ENCODE assay signal across 9 cellular contexts in the genomic region with DNA sequence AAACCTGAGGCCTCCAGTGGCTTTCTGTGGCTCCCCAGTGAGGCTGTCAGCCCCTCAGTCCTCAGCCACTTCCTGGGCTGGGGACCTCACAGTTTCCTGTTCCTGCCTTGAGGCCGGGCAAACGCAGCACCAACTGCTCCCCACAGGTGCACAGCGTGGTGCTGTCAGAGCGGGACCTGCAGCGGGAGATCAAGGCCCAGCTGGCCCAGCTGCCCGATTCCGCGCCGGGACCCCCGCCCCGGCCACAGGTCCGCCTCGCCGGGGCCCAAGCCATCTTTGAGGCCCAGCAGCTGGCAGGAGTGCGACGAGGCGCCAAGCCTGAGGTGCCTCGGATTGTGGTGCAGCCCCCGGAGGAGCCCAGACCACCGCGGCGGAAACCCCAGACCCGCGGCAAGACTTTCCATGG. TPM values are rescaled to one million over a fixed set of nuclear protein-coding genes. Genes with fewer than 3 reads are reported as not detected.
A peak's percentile ranks its signal among the peaks of the same experiment; 100 is the strongest.
DNase-seq lines count a peak whose midpoint lies in the region; ATAC-seq, FAIRE-seq and TF ChIP-seq lines count a peak whose summit lies in the region.
"Had no signal": no experiment of that assay in that cellular context is flagged by ENCODE, and none has a peak within 500 bp of the region (broad histone marks: within the 10 kb centered on the region; RNA-seq: fewer than 3 reads in every experiment).

No MANE protein-coding gene starts in this region.

- H2AK5ac ChIP-seq in mesendoderm (ENCODE audit: low read length): no peak overlapping the region

- H4K5ac ChIP-seq in mesendoderm (ENCODE audit: low read length): no peak overlapping the region

- H3K27me3 ChIP-seq in CD8-positive, alpha-beta T cell (ENCODE audit: insufficient read depth, low read length): no peaks in the 10 kb centered on the region
- no peaks in the 10 kb centered on the region for H3K27me3 ChIP-seq in mesendoderm (ENCODE audit: insufficient read depth, low read length, poor library complexity)
- H3K27me3 ChIP-seq in right atrium auricular region: no peaks in the 10 kb centered on the region

- no peak overlapping the region for H3K4me2 ChIP-seq in mesendoderm (ENCODE audit: low read length)

- no peaks in the 10 kb centered on the region for H3K9me3 ChIP-seq in CD8-positive, alpha-beta T cell (ENCODE audit: low read length)
- H3K9me3 ChIP-seq in kidney (ENCODE audit: control insufficient read depth in 1 of 2, low read length in 2 of 2): no peaks in the 10 kb centered on the region
- H3K9me3 ChIP-seq in right atrium auricular region: no peaks in the 10 kb centered on the region

- no peak overlapping the region for H3K56ac ChIP-seq in mesendoderm (ENCODE audit: low read length)

- H3K27me3 Mint-ChIP-seq in CD8-positive, alpha-beta T cell (ENCODE audit: low read depth): no peaks in the 10 kb centered on the region

- no peak overlapping the region for H2BK120ac ChIP-seq in mesendoderm (ENCODE audit: low read depth, low read length)

- no peaks in the 10 kb centered on the region for H3K79me2 ChIP-seq in mesendoderm (ENCODE audit: control insufficient read depth, insufficient read depth, low read length)

- H3K4me1 ChIP-seq in CD8-positive, alpha-beta T cell (ENCODE audit: insufficient read depth, low read length): peaks cover 91% of the 10 kb centered on the region
- H3K4me1 ChIP-seq in kidney (ENCODE audit: control insufficient read depth in 1 of 2, insufficient read depth in 1 of 2, low read depth in 1 of 2, low read length in 2 of 2) (no peaks in the 10 kb centered on the region), mesendoderm (ENCODE audit: control insufficient read depth, low read depth, low read length) (no peaks in the 10 kb centered on the region), right atrium auricular region (peaks cover 0 to 30% of the 10 kb centered on the region in 2 donors)

- H3K9me3 Mint-ChIP-seq in CD8-positive, alpha-beta T cell: no peaks in the 10 kb centered on the region

- H3K27ac ChIP-seq in CD8-positive, alpha-beta T cell (ENCODE audit: low read depth, low read length): peak overlapping the region; percentile 71
- H3K27ac ChIP-seq in kidney (ENCODE audit: low read depth in 2 of 2, low read length in 2 of 2) (no peak overlapping the region), mesendoderm (ENCODE audit: low read depth, low read length) (no peak overlapping the region), right atrium auricular region (no peak overlapping the region)

- POLR2A ChIA-PET in CD8-positive, alpha-beta T cell (lab: Charles Lee): interaction anchor here (0.9 to 3.5 kb wide), 13 partner anchors 9 to 132 kb away, joined by 3 to 99 read pairs (median 10); a partner anchor contains a TSS

- H3K23ac ChIP-seq in mesendoderm (ENCODE audit: low read length): no peak overlapping the region

- H3K4me3 ChIP-seq in CD8-positive, alpha-beta T cell (ENCODE audit: low read depth, low read length): peak overlapping the region; percentile 66
- no peak overlapping the region for H3K4me3 ChIP-seq in kidney (ENCODE audit: low read length in 2 of 2)
- no peak overlapping the region for H3K4me3 ChIP-seq in mesendoderm (ENCODE audit: low read length)
- no peak overlapping the region for H3K4me3 ChIP-seq in right atrium auricular region

- peaks cover 44% of the 10 kb centered on the region for H3K36me3 Mint-ChIP-seq in CD8-positive, alpha-beta T cell

- peak; percentile 54 to 90 (median 75) for DNase-seq in CD8-positive, alpha-beta T cell
- peak; percentile 75 for DNase-seq in activated CD4-positive, alpha-beta T cell treated with anti-CD3 and anti-CD28 coated beads for 48 hours
- DNase-seq in kidney (peak; percentile 85), mesendoderm (no peak), GOT3 (lab: John Stamatoyannopoulos, UW) (no peak), right atrium auricular region (ENCODE audit: low spot score) (no peak), NCI-H2196 (lab: John Stamatoyannopoulos, UW; ENCODE audit: unreplicated experiment) (no peak)
- DNase-seq: NCI-H1092 treated with DMSO at 0.1 percent for 48 hours had no signal

- FAIRE-seq in kidney (lab: Jason Lieb, UNC): no peak

- no peak overlapping the region for H4K8ac ChIP-seq in mesendoderm (ENCODE audit: low read depth, low read length)

- peaks cover 87% of the 10 kb centered on the region for H3K4me1 Mint-ChIP-seq in CD8-positive, alpha-beta T cell (ENCODE audit: low read depth)

- H3K79me1 ChIP-seq in mesendoderm (ENCODE audit: low read length): no peaks in the 10 kb centered on the region

- H3K18ac ChIP-seq in mesendoderm (ENCODE audit: low read length): no peak overlapping the region

- H2BK5ac ChIP-seq in mesendoderm (ENCODE audit: low read length): no peak overlapping the region

- peak; percentile 64 for ATAC-seq in CD8-positive, alpha-beta T cell
- ATAC-seq in GM21825 (IDR thresholded peaks at IDR 0.05; ENCODE audit: unreplicated experiment): peak; percentile 45

- CTCF ChIA-PET in CD8-positive, alpha-beta T cell (lab: Charles Lee): interaction anchor here (1.0 to 3.2 kb wide), 6 partner anchors 10 to 59 kb away, joined by 3 to 27 read pairs (median 6); a partner anchor contains a TSS

- no peak overlapping the region for H2BK15ac ChIP-seq in mesendoderm (replicated peaks; ENCODE audit: low read depth)

- no peak overlapping the region for H3K4ac ChIP-seq in mesendoderm (ENCODE audit: low read depth, low read length)

- peak overlapping the region; percentile 95 for H3K4me3 Mint-ChIP-seq in CD8-positive, alpha-beta T cell

- WGBS in mesendoderm (ENCODE audit: extremely low coverage, insufficient coverage, low lambda C conversion rate): no CpG with 5 or more reads among the region's 24 CpGs

- no peak for TF ChIP-seq CTCF in CD8-positive, alpha-beta T cell (IDR thresholded peaks at IDR 0.05)
- TF ChIP-seq CTCF in kidney (IDR thresholded peaks at IDR 0.05; ENCODE audit: borderline replicate concordance, extremely low read depth, insufficient read depth): no peak
- no peak for TF ChIP-seq CTCF in right atrium auricular region (IDR thresholded peaks at IDR 0.05)

- intact Hi-C loops in CD8-positive, alpha-beta T cell (cut with DNase I, micrococcal nuclease): loop anchor here (1.0 to 10.0 kb wide), 3 partner anchors 8 to 1094 kb away; a partner anchor contains a TSS
- intact Hi-C loops in kidney (cut with DNase I): no loop called here

- peak overlapping the region; percentile 91 for H3K27ac Mint-ChIP-seq in CD8-positive, alpha-beta T cell

- peaks cover 12% of the 10 kb centered on the region for H3K36me3 ChIP-seq in CD8-positive, alpha-beta T cell (ENCODE audit: insufficient read depth, low read length)
- H3K36me3 ChIP-seq in kidney (ENCODE audit: control insufficient read depth in 1 of 2, insufficient read depth in 2 of 2, low read length in 2 of 2) (no peaks in the 10 kb centered on the region), mesendoderm (ENCODE audit: control insufficient read depth, insufficient read depth, low read length) (no peaks in the 10 kb centered on the region), right atrium auricular region (no peaks in the 10 kb centered on the region)

- H3K9ac ChIP-seq in kidney (ENCODE audit: low read length in 2 of 2) (no peak overlapping the region), mesendoderm (ENCODE audit: low read length) (no peak overlapping the region)

RNA-seq across cellular contexts. Expression of a gene that starts 5.4 kb away (rescaled TPM):
- total RNA-seq in CD8-positive, alpha-beta T cell: 100 to 1,000 TPM; 197 to 201 TPM
- 13.9 TPM for total RNA-seq in kidney
- polyA plus RNA-seq in kidney (ENCODE audit: insufficient read depth, low read depth, low replicate concordance): 1.7 TPM
- 0.39 TPM for polyA plus RNA-seq in mesendoderm (2013, experiment 1 of 2)
- 0.41 TPM for polyA plus RNA-seq in mesendoderm (2013, experiment 2 of 2)
- total RNA-seq in right atrium auricular region: 1 to 10 TPM in 1 of 2 donors, under 1 TPM in 1; 0.33 to 1.4 TPM

RNA-seq across cellular contexts. Expression of a gene that starts 6.2 kb away (rescaled TPM):
- total RNA-seq in CD8-positive, alpha-beta T cell: 10 to 100 TPM; 11.2 to 12.1 TPM
- total RNA-seq in kidney (1.7 TPM), right atrium auricular region (1 to 10 TPM; 9.7 to 9.9 TPM)
- polyA plus RNA-seq in kidney (ENCODE audit: insufficient read depth, low read depth, low replicate concordance): 0.80 TPM
- 0.14 TPM for polyA plus RNA-seq in mesendoderm (2013, experiment 1 of 2)
- polyA plus RNA-seq in mesendoderm (2013, experiment 2 of 2): 0.18 TPM

RNA-seq across cellular contexts. Expression of a gene that starts 7.6 kb away (rescaled TPM):
- total RNA-seq in CD8-positive, alpha-beta T cell: 10 to 100 TPM; 40.5 to 42.2 TPM
- total RNA-seq in kidney: 155 TPM
- polyA plus RNA-seq in kidney (ENCODE audit: insufficient read depth, low read depth, low replicate concordance): 210 TPM
- polyA plus RNA-seq in mesendoderm (2013, experiment 1 of 2): 216 TPM
- 212 TPM for polyA plus RNA-seq in mesendoderm (2013, experiment 2 of 2)
- total RNA-seq in right atrium auricular region: 100 to 1,000 TPM in 1 of 2 donors, 10 to 100 TPM in 1; 97.8 to 112 TPM

RNA-seq across cellular contexts. Expression of a gene that starts 17.5 kb away (rescaled TPM):
- total RNA-seq in CD8-positive, alpha-beta T cell: 10 to 100 TPM; 13.7 to 14.1 TPM
- 17.8 TPM for total RNA-seq in kidney
- 16.4 TPM for polyA plus RNA-seq in kidney (ENCODE audit: insufficient read depth, low read depth, low replicate concordance)
- polyA plus RNA-seq in mesendoderm (2013, experiment 1 of 2): 16.4 TPM
- polyA plus RNA-seq in mesendoderm (2013, experiment 2 of 2): 14.7 TPM
- 1 to 10 TPM; 6.2 to 6.5 TPM for total RNA-seq in right atrium auricular region

RNA-seq across cellular contexts. Expression of a gene that starts 19.0 kb away (rescaled TPM):
- 10 to 100 TPM; 71.8 to 76.2 TPM for total RNA-seq in CD8-positive, alpha-beta T cell
- total RNA-seq in kidney (41.3 TPM), right atrium auricular region (10 to 100 TPM; 35.5 to 44.6 TPM)
- 45.4 TPM for polyA plus RNA-seq in kidney (ENCODE audit: insufficient read depth, low read depth, low replicate concordance)
- polyA plus RNA-seq in mesendoderm (2013, experiment 1 of 2): 26.5 TPM
- polyA plus RNA-seq in mesendoderm (2013, experiment 2 of 2): 27.8 TPM

Comparison
In these comparisons a context has a peak if more than half of its experiments do, and no peak if none do; other contexts are left out.
1. DNase-seq: peak in CD8-positive, alpha-beta T cell (7 of 7), activated CD4-positive, alpha-beta T cell treated with anti-CD3 and anti-CD28 coated beads for 48 hours (single experiment) and kidney (single experiment); none in mesendoderm (single experiment), GOT3 (single experiment), right atrium auricular region (single experiment) and NCI-H2196 (single experiment).
2. RNA of a gene that starts 5.4 kb away (total RNA-seq): 197 to 201 TPM in CD8-positive, alpha-beta T cell; 13.9 TPM in kidney (single experiment) and 0.33 to 1.4 TPM in right atrium auricular region; every median in the first group is over 10 times any median in the second.